In genomic region chr11:22426915-22427314, GRCh38 we compare ENCODE assay signal across 2 cellular contexts.
TF ChIP-seq lines count a peak whose summit lies in the region.

No MANE protein-coding gene starts in this region.

TF ChIP-seq in SK-N-SH, 30 proteins besides CTCF, POLR2A, EP300 and RAD21:
- TF ChIP-seq JUND (IDR thresholded peaks at IDR 0.05) (no peak), RFX5 (IDR thresholded peaks at IDR 0.05; ENCODE audit: low read length) (no peak), EZH2phosphoT487 (IDR thresholded peaks at IDR 0.05; ENCODE audit: borderline replicate concordance, low read depth) (no peak), POLR2AphosphoS5 (IDR thresholded peaks at IDR 0.05; ENCODE audit: low read depth, low read length) (no peak), CHD2 (IDR thresholded peaks at IDR 0.05; ENCODE audit: low read length, partially characterized antibody) (no peak), NFIC (IDR thresholded peaks at IDR 0.05; ENCODE audit: borderline replicate concordance) (no peak), MXI1 (IDR thresholded peaks at IDR 0.05; ENCODE audit: low read depth, low read length) (no peak), TCF12 (IDR thresholded peaks at IDR 0.05) (no peak), ELF1 (IDR thresholded peaks at IDR 0.05) (no peak), TEAD4 (IDR thresholded peaks at IDR 0.05; ENCODE audit: borderline replicate concordance, insufficient read depth) (no peak), GATA2 (CRISPR knock-in tag; IDR thresholded peaks at IDR 0.05) (no peak), RXRA (IDR thresholded peaks at IDR 0.05; ENCODE audit: borderline replicate concordance, low read depth) (no peak), REST (IDR thresholded peaks at IDR 0.05; ENCODE audit: low read depth, low read length) (no peak), RCOR1 (IDR thresholded peaks at IDR 0.05; ENCODE audit: low read length) (no peak), FOXJ3 (CRISPR knock-in tag; IDR thresholded peaks at IDR 0.05) (no peak)
- TF ChIP-seq, protein P1, sequence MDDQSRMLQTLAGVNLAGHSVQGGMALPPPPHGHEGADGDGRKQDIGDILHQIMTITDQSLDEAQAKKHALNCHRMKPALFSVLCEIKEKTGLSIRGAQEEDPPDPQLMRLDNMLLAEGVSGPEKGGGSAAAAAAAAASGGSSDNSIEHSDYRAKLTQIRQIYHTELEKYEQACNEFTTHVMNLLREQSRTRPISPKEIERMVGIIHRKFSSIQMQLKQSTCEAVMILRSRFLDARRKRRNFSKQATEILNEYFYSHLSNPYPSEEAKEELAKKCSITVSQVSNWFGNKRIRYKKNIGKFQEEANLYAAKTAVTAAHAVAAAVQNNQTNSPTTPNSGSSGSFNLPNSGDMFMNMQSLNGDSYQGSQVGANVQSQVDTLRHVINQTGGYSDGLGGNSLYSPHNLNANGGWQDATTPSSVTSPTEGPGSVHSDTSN (IDR thresholded peaks at IDR 0.05) = no peak
- TF ChIP-seq, protein P2, sequence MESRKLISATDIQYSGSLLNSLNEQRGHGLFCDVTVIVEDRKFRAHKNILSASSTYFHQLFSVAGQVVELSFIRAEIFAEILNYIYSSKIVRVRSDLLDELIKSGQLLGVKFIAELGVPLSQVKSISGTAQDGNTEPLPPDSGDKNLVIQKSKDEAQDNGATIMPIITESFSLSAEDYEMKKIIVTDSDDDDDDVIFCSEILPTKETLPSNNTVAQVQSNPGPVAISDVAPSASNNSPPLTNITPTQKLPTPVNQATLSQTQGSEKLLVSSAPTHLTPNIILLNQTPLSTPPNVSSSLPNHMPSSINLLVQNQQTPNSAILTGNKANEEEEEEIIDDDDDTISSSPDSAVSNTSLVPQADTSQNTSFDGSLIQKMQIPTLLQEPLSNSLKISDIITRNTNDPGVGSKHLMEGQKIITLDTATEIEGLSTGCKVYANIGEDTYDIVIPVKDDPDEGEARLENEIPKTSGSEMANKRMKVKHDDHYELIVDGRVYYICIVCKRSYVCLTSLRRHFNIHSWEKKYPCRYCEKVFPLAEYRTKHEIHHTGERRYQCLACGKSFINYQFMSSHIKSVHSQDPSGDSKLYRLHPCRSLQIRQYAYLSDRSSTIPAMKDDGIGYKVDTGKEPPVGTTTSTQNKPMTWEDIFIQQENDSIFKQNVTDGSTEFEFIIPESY (IDR thresholded peaks at IDR 0.05; ENCODE audit: borderline replicate concordance, low read depth) = no peak
- TF ChIP-seq, protein P3, sequence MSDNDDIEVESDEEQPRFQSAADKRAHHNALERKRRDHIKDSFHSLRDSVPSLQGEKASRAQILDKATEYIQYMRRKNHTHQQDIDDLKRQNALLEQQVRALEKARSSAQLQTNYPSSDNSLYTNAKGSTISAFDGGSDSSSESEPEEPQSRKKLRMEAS (IDR thresholded peaks at IDR 0.05; ENCODE audit: low read depth) = no peak
- TF ChIP-seq, protein P4, sequence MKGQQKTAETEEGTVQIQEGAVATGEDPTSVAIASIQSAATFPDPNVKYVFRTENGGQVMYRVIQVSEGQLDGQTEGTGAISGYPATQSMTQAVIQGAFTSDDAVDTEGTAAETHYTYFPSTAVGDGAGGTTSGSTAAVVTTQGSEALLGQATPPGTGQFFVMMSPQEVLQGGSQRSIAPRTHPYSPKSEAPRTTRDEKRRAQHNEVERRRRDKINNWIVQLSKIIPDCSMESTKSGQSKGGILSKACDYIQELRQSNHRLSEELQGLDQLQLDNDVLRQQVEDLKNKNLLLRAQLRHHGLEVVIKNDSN (IDR thresholded peaks at IDR 0.05; ENCODE audit: borderline replicate concordance, low read depth) = no peak

TF ChIP-seq in SK-N-SH treated with all-trans-retinoic acid at 6 μM for 48 hours, 23 proteins besides CTCF, POLR2A, EP300 and RAD21:
- TF ChIP-seq ISL1 (CRISPR knock-in tag; IDR thresholded peaks at IDR 0.05) (no peak), ZFP3 (CRISPR knock-in tag; IDR thresholded peaks at IDR 0.05) (no peak), ARNTL (CRISPR knock-in tag; IDR thresholded peaks at IDR 0.05; ENCODE audit: borderline replicate concordance, low read depth) (no peak), CSDC2 (CRISPR knock-in tag; IDR thresholded peaks at IDR 0.05) (no peak), ZFP30 (CRISPR knock-in tag; IDR thresholded peaks at IDR 0.05) (no peak), ZC3H10 (CRISPR knock-in tag; IDR thresholded peaks at IDR 0.05) (no peak), BACH2 (CRISPR knock-in tag; IDR thresholded peaks at IDR 0.05; ENCODE audit: borderline replicate concordance) (no peak), TSHZ2 (CRISPR knock-in tag; IDR thresholded peaks at IDR 0.05) (no peak), CSRNP3 (CRISPR knock-in tag; IDR thresholded peaks at IDR 0.05) (no peak), ZNF8 (CRISPR knock-in tag; IDR thresholded peaks at IDR 0.05) (no peak), GLIS3 (CRISPR knock-in tag; IDR thresholded peaks at IDR 0.05) (no peak), ESRRG (CRISPR knock-in tag; IDR thresholded peaks at IDR 0.05) (no peak), OSR1 (CRISPR knock-in tag; IDR thresholded peaks at IDR 0.05) (no peak), ZNF70 (CRISPR knock-in tag; IDR thresholded peaks at IDR 0.05) (no peak)
- TF ChIP-seq, protein P5, sequence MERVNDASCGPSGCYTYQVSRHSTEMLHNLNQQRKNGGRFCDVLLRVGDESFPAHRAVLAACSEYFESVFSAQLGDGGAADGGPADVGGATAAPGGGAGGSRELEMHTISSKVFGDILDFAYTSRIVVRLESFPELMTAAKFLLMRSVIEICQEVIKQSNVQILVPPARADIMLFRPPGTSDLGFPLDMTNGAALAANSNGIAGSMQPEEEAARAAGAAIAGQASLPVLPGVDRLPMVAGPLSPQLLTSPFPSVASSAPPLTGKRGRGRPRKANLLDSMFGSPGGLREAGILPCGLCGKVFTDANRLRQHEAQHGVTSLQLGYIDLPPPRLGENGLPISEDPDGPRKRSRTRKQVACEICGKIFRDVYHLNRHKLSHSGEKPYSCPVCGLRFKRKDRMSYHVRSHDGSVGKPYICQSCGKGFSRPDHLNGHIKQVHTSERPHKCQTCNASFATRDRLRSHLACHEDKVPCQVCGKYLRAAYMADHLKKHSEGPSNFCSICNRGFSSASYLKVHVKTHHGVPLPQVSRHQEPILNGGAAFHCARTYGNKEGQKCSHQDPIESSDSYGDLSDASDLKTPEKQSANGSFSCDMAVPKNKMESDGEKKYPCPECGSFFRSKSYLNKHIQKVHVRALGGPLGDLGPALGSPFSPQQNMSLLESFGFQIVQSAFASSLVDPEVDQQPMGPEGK (CRISPR knock-in tag; IDR thresholded peaks at IDR 0.05; ENCODE audit: borderline replicate concordance) = no peak
- TF ChIP-seq, protein P6, sequence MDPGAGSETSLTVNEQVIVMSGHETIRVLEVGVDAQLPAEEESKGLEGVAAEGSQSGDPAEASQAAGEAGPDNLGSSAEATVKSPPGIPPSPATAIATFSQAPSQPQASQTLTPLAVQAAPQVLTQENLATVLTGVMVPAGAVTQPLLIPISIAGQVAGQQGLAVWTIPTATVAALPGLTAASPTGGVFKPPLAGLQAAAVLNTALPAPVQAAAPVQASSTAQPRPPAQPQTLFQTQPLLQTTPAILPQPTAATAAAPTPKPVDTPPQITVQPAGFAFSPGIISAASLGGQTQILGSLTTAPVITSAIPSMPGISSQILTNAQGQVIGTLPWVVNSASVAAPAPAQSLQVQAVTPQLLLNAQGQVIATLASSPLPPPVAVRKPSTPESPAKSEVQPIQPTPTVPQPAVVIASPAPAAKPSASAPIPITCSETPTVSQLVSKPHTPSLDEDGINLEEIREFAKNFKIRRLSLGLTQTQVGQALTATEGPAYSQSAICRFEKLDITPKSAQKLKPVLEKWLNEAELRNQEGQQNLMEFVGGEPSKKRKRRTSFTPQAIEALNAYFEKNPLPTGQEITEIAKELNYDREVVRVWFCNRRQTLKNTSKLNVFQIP (CRISPR knock-in tag; IDR thresholded peaks at IDR 0.05; ENCODE audit: borderline replicate concordance, low read depth) = no peak
